In the genomic region with DNA sequence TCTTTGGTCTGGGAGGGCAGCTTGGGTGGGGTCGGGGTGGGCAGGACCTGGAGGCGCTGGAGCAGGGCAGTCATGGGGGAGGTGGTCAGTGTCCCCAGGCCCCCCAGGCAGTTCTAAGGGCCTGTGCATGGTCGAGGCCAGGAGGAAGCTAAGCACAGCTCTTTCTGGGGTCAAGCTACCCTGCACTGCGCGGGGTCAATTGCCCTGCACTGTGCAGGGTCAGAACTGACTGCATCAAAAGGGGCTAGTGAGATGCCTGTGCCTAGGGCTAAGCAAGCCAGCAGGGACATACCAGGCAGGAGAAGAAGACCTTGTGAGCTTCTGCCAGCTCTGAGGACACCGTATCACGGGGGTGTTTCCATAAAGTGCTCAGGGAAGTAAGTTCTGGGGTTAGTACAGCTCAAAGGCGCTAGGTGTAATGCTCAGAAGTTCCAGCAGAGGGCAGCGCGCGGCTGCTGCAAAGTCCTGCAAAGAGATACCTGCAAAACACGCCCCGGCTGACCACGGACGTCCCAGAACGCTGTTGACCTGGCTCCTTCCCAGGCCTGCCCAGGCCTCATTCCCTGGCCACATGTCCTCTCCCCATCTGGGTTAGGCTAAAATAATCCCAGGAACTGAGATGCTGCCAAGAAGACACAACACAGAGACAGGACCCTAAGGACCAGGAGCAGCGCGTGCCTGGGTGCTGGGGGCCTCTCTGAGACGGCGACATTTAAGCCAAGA, we compare ENCODE assay signal across 8 cellular contexts. TPM values are rescaled to one million over a fixed set of nuclear protein-coding genes. Genes with fewer than 3 reads are reported as not detected.
A peak's percentile ranks its signal among the peaks of the same experiment; 100 is the strongest.
DNase-seq lines count a peak whose midpoint lies in the region; ATAC-seq and TF ChIP-seq lines count a peak whose summit lies in the region.

No MANE protein-coding gene starts in this region.

- ATAC-seq in GM19351 (IDR thresholded peaks at IDR 0.05; ENCODE audit: unreplicated experiment) (peak; percentile 83), heart right ventricle (peak; percentile 75 to 89 (median 82)), HG02623 (IDR thresholded peaks at IDR 0.05; ENCODE audit: unreplicated experiment) (no peak)
- ATAC-seq in activated naive CD8-positive, alpha-beta T cell treated with anti-CD3 and anti-CD28 coated beads, Interleukin-2, amount 50 U/mL, for 24 hours = peak; percentile 70

- 26 to 28% methylated on average over 20 of the region's 20 CpGs for WGBS in heart right ventricle, 2 donors

- no peaks in the 10 kb centered on the region for H3K9me3 ChIP-seq in heart right ventricle

- H3K27ac ChIP-seq in KMS-11 (no peak overlapping the region), heart right ventricle (peak overlapping the region in 6 of 10 donors; percentile 3 to 78 (median 37)), rectal smooth muscle tissue (ENCODE audit: low read depth, low read length) (no peak overlapping the region)

- H3K9ac ChIP-seq in KMS-11 (no peak overlapping the region), rectal smooth muscle tissue (ENCODE audit: low read length) (no peak overlapping the region)

- DNase-seq in BJ (ENCODE audit: low read depth) = peak; percentile 8
- peak; percentile 64 for DNase-seq in T follicular helper cell (ENCODE audit: low read depth)
- peak; percentile 84 for DNase-seq in activated naive CD8-positive, alpha-beta T cell treated with anti-CD3 and anti-CD28 coated beads, Interleukin-2, amount 50 U/mL, for 24 hours
- peak; percentile 86 to 89 for DNase-seq in heart right ventricle

- peaks cover 4% of the 10 kb centered on the region; the same call in 1 of the 2 replicates for H3K27me3 ChIP-seq in BJ (ENCODE audit: control insufficient read depth, insufficient read depth, low read length)
- no peaks in the 10 kb centered on the region for H3K27me3 ChIP-seq in KMS-11 (ENCODE audit: insufficient read depth, low read depth)
- H3K27me3 ChIP-seq in heart right ventricle = no peaks in the 10 kb centered on the region
- H3K27me3 ChIP-seq in rectal smooth muscle tissue (ENCODE audit: control insufficient read depth, insufficient read depth, low read length) = peaks cover 2% of the 10 kb centered on the region

- H3K4me3 Mint-ChIP-seq in activated naive CD8-positive, alpha-beta T cell treated with anti-CD3 and anti-CD28 coated beads, Interleukin-2, amount 50 U/mL, for 24 hours = no peak overlapping the region

- no peak overlapping the region for H3K4me3 ChIP-seq in BJ (ENCODE audit: low read depth, low read length)
- H3K4me3 ChIP-seq in KMS-11 (IDR thresholded peaks at IDR 0.05; ENCODE audit: insufficient read depth, low read depth, low read length) = no peak overlapping the region
- H3K4me3 ChIP-seq in heart right ventricle = peak overlapping the region in 5 of 10 donors; percentile 8 to 32 (median 13)
- peak overlapping the region; percentile 1 for H3K4me3 ChIP-seq in rectal smooth muscle tissue (ENCODE audit: low read length)

- peaks cover 11% of the 10 kb centered on the region for H3K4me1 Mint-ChIP-seq in activated naive CD8-positive, alpha-beta T cell treated with anti-CD3 and anti-CD28 coated beads, Interleukin-2, amount 50 U/mL, for 24 hours

- H3K27ac Mint-ChIP-seq in activated naive CD8-positive, alpha-beta T cell treated with anti-CD3 and anti-CD28 coated beads, Interleukin-2, amount 50 U/mL, for 24 hours = no peak overlapping the region

- no peaks in the 10 kb centered on the region for H3K79me2 ChIP-seq in KMS-11 (ENCODE audit: insufficient read depth, low read depth)

- H3K36me3 ChIP-seq in BJ (ENCODE audit: control insufficient read depth, insufficient read depth, low read length) (no peaks in the 10 kb centered on the region), KMS-11 (ENCODE audit: insufficient read depth) (no peaks in the 10 kb centered on the region), heart right ventricle (no peaks in the 10 kb centered on the region), rectal smooth muscle tissue (ENCODE audit: control insufficient read depth, insufficient read depth, low read length) (no peaks in the 10 kb centered on the region)

- TF ChIP-seq CTCF in BJ (IDR thresholded peaks at IDR 0.05; ENCODE audit: insufficient read depth, low read depth, low read length) = peak; percentile 96
- peak; percentile 79 for TF ChIP-seq CTCF in KMS-11 (conservative IDR thresholded peaks at IDR 0.05; ENCODE audit: low read depth, low read length)
- peak; percentile 92 to 98 (median 97) for TF ChIP-seq CTCF in heart right ventricle (IDR thresholded peaks at IDR 0.05)

- H3K27me3 Mint-ChIP-seq in activated naive CD8-positive, alpha-beta T cell treated with anti-CD3 and anti-CD28 coated beads, Interleukin-2, amount 50 U/mL, for 24 hours = peaks cover 6% of the 10 kb centered on the region

- peak overlapping the region; percentile 33; the same call in 1 of the 2 replicates for H2AFZ ChIP-seq in KMS-11 (ENCODE audit: low read depth)

- H3K4me2 ChIP-seq in KMS-11 = peak overlapping the region; percentile 2; the same call in 1 of the 2 replicates

- intact Hi-C loops in heart right ventricle (cut with DNase I) = loop anchor here (1.0 to 10.0 kb wide), 15 partner anchors 103 to 563 kb away; no protein-coding TSS in a partner anchor

- H3K4me1 ChIP-seq in KMS-11 (ENCODE audit: low read depth, poor library complexity, severe bottlenecking) (peaks cover 38% of the 10 kb centered on the region), heart right ventricle (peaks cover 0 to 24% (median 15%) of the 10 kb centered on the region in 9 donors), rectal smooth muscle tissue (ENCODE audit: control insufficient read depth, insufficient read depth, low read length) (no peaks in the 10 kb centered on the region)

- no peaks in the 10 kb centered on the region for H4K20me1 ChIP-seq in KMS-11 (ENCODE audit: insufficient read depth)

- H3K36me3 Mint-ChIP-seq in activated naive CD8-positive, alpha-beta T cell treated with anti-CD3 and anti-CD28 coated beads, Interleukin-2, amount 50 U/mL, for 24 hours (ENCODE audit: low read depth) = no peaks in the 10 kb centered on the region

- POLR2A ChIA-PET in BJ (lab: Charles Lee) = no interaction called here

- no peaks in the 10 kb centered on the region for H3K9me3 Mint-ChIP-seq in activated naive CD8-positive, alpha-beta T cell treated with anti-CD3 and anti-CD28 coated beads, Interleukin-2, amount 50 U/mL, for 24 hours

- CTCF ChIA-PET in BJ (lab: Yijun Ruan, JAX) = interaction anchor here (0.6 to 4.8 kb wide), 29 partner anchors 10 to 565 kb away, joined by 3 to 99 read pairs (median 4); partner anchors contain the start of gene HDAC11

RNA-seq across cellular contexts. Expression of gene IQSEC1, which starts 18.8 kb away (rescaled TPM):
- 3.5 and 4.8 TPM in 2 replicates for polyA plus RNA-seq in BJ (2011; rRNA removed)
- 7.5 and 8.8 TPM in 2 replicates for polyA minus RNA-seq in BJ (2011; rRNA and poly(A)+ RNA removed)
- total RNA-seq in heart right ventricle = 10 to 100 TPM; 55.9 to 73.9 (median 60.7) TPM
- polyA plus RNA-seq in heart right ventricle = 10 to 100 TPM; 13.1 to 29.7 TPM

Comparison
In these comparisons a context has a peak if more than half of its experiments do, and no peak if none do; other contexts are left out.
1. DNase-seq: peak in every context shown above with its lines; median percentile 88 in heart right ventricle; 84 in activated naive CD8-positive, alpha-beta T cell treated with anti-CD3 and anti-CD28 coated beads, Interleukin-2, amount 50 U/mL, for 24 hours; 64 in T follicular helper cell; 8 in BJ.
2. H3K27ac ChIP-seq: peak in heart right ventricle (6 of 10); none in KMS-11 (single experiment) and rectal smooth muscle tissue (single experiment).
3. Peak in every context shown above with its lines, with median percentiles within 50 percentile points of each other: CTCF ChIP-seq.